ENCODE assay signal across 1 cellular context in the genomic region with DNA sequence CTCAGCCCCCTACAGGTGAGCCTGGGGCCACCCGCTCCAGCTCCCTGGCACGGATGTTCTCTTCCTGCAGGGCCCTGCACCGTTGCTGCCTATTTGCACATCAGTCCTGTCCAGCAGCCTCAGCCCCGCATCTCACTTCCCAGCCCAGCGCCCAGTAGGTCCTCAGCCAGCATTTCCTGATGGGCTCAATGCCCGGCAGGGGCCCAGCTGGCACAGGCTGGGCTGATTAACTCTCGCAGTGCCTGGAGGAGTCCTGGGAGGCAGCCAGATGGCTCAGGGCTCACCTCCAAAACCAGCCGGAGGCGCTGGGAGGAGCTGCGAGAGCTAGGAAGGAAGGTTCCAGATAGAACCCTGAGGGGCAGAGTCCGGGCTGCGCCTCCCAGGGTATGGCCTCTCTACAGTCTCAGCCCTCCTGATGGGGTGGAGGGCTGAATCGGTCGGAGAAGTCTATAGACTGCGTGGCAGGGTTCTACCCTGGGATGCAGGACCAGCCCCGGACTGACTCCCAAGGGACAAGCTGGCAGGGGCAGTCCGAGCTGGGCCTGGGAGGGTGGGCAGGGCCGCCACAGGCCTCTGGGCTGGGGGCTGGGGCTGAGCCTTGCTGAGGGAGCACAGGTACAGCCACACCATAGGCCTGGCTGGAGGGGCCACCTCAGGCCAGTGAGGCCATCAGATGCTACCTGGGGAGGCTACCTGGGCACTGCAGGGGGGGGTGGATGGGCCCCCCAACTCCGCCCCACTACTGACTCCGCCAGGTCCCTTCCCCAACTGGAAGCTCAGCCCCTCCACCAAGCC.
TF ChIP-seq lines count a peak whose summit lies in the region.

No MANE protein-coding gene starts in this region.

TF ChIP-seq in HepG2, 621 proteins besides CTCF, POLR2A, EP300 and RAD21:
- TF ChIP-seq, protein P1, sequence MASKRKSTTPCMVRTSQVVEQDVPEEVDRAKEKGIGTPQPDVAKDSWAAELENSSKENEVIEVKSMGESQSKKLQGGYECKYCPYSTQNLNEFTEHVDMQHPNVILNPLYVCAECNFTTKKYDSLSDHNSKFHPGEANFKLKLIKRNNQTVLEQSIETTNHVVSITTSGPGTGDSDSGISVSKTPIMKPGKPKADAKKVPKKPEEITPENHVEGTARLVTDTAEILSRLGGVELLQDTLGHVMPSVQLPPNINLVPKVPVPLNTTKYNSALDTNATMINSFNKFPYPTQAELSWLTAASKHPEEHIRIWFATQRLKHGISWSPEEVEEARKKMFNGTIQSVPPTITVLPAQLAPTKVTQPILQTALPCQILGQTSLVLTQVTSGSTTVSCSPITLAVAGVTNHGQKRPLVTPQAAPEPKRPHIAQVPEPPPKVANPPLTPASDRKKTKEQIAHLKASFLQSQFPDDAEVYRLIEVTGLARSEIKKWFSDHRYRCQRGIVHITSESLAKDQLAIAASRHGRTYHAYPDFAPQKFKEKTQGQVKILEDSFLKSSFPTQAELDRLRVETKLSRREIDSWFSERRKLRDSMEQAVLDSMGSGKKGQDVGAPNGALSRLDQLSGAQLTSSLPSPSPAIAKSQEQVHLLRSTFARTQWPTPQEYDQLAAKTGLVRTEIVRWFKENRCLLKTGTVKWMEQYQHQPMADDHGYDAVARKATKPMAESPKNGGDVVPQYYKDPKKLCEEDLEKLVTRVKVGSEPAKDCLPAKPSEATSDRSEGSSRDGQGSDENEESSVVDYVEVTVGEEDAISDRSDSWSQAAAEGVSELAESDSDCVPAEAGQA (IDR thresholded peaks at IDR 0.05; ENCODE audit: low read depth): no peak
- TF ChIP-seq, protein P1 (CRISPR knock-in tag; IDR thresholded peaks at IDR 0.05; ENCODE audit: borderline replicate concordance): no peak
- TF ChIP-seq ZBTB3 (CRISPR knock-in tag; IDR thresholded peaks at IDR 0.05; ENCODE audit: borderline replicate concordance, low read depth): no peak
- TF ChIP-seq, protein P2, sequence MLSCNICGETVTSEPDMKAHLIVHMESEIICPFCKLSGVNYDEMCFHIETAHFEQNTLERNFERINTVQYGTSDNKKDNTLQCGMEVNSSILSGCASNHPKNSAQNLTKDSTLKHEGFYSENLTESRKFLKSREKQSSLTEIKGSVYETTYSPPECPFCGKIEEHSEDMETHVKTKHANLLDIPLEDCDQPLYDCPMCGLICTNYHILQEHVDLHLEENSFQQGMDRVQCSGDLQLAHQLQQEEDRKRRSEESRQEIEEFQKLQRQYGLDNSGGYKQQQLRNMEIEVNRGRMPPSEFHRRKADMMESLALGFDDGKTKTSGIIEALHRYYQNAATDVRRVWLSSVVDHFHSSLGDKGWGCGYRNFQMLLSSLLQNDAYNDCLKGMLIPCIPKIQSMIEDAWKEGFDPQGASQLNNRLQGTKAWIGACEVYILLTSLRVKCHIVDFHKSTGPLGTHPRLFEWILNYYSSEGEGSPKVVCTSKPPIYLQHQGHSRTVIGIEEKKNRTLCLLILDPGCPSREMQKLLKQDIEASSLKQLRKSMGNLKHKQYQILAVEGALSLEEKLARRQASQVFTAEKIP (CRISPR knock-in tag; IDR thresholded peaks at IDR 0.05; ENCODE audit: borderline replicate concordance): no peak
- TF ChIP-seq AGO1 (IDR thresholded peaks at IDR 0.05; ENCODE audit: low read depth, low read length, poor library complexity, severe bottlenecking): peak; percentile 47
- TF ChIP-seq ZSCAN9 (CRISPR knock-in tag; IDR thresholded peaks at IDR 0.05; ENCODE audit: borderline replicate concordance): no peak
- TF ChIP-seq, protein P3, sequence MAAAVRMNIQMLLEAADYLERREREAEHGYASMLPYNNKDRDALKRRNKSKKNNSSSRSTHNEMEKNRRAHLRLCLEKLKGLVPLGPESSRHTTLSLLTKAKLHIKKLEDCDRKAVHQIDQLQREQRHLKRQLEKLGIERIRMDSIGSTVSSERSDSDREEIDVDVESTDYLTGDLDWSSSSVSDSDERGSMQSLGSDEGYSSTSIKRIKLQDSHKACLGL (CRISPR knock-in tag; IDR thresholded peaks at IDR 0.05): no peak
- TF ChIP-seq SAFB2 (CRISPR knock-in tag; IDR thresholded peaks at IDR 0.05; ENCODE audit: borderline replicate concordance, low read depth): no peak
- no peak for TF ChIP-seq NFIC (IDR thresholded peaks at IDR 0.05; ENCODE audit: low read length)
- 0 out of 2 replicates have a peak, but pooled peaks have one; percentile 30 for TF ChIP-seq ZKSCAN1 (IDR thresholded peaks at IDR 0.05; ENCODE audit: low read length)
- TF ChIP-seq ZNF546 (CRISPR knock-in tag; conservative IDR thresholded peaks at IDR 0.05): no peak
- TF ChIP-seq ZNF552 (CRISPR knock-in tag; IDR thresholded peaks at IDR 0.05; ENCODE audit: borderline replicate concordance): no peak
- TF ChIP-seq BCL6 (CRISPR knock-in tag; IDR thresholded peaks at IDR 0.05): no peak
- no peak for TF ChIP-seq NCOA5 (CRISPR knock-in tag; IDR thresholded peaks at IDR 0.05)
- TF ChIP-seq, protein P4, sequence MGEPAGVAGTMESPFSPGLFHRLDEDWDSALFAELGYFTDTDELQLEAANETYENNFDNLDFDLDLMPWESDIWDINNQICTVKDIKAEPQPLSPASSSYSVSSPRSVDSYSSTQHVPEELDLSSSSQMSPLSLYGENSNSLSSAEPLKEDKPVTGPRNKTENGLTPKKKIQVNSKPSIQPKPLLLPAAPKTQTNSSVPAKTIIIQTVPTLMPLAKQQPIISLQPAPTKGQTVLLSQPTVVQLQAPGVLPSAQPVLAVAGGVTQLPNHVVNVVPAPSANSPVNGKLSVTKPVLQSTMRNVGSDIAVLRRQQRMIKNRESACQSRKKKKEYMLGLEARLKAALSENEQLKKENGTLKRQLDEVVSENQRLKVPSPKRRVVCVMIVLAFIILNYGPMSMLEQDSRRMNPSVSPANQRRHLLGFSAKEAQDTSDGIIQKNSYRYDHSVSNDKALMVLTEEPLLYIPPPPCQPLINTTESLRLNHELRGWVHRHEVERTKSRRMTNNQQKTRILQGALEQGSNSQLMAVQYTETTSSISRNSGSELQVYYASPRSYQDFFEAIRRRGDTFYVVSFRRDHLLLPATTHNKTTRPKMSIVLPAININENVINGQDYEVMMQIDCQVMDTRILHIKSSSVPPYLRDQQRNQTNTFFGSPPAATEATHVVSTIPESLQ (CRISPR knock-in tag; conservative IDR thresholded peaks at IDR 0.05): no peak
- TF ChIP-seq HIVEP1 (CRISPR knock-in tag; IDR thresholded peaks at IDR 0.05): no peak
